Comparison of ENCODE assay signal across 10 cellular contexts in the genomic region with DNA sequence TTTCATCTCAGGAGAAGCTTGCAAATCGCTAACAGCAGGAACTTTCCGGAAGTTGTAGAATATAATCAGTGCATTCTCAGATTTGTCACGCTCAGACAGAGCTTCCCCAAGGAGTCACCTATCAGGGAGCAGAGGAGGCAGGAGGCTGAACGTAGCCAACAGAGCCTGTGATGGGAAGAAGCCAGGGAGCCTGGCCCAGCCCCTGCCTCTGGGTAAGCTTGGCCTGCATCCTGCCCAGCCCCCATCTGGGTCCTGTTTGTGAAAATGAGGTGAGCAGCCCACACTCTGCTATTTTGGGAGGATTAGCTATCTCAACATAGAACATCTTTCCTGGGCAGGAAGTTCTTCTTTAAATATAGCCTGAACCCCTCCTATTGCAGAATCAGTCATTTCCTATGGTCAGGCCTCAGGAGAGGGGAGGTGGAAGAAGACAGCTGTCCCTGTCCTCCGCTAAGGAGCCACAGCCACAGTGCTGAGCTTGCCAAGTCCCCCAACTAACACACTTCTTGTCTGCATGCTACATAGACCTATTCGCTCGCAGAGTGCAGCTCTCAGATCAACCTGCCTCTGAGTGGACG. TPM values are rescaled to one million over a fixed set of nuclear protein-coding genes. Genes with fewer than 3 reads are reported as not detected.
DNase-seq lines count a peak whose midpoint lies in the region; ATAC-seq and TF ChIP-seq lines count a peak whose summit lies in the region.
"Had no signal": no experiment of that assay in that cellular context is flagged by ENCODE, and none has a peak within 500 bp of the region (broad histone marks: within the 10 kb centered on the region; RNA-seq: fewer than 3 reads in every experiment).

No MANE protein-coding gene starts in this region.

- no peak for TF ChIP-seq CTCF in Peyer's patch (IDR thresholded peaks at IDR 0.05)

- no peaks in the 10 kb centered on the region for H3K36me3 ChIP-seq in Peyer's patch

- H3K27me3 ChIP-seq in Peyer's patch: no peaks in the 10 kb centered on the region

- peaks cover 0 to 3% (median 0%) of the 10 kb centered on the region in 4 donors for H3K4me1 ChIP-seq in Peyer's patch

- ATAC-seq in GM21360 (IDR thresholded peaks at IDR 0.05; ENCODE audit: unreplicated experiment) (peak; percentile 85), HG03280 (IDR thresholded peaks at IDR 0.05; ENCODE audit: unreplicated experiment) (peak; percentile 44)
- ATAC-seq: natural killer cell had no signal

- H3K4me3 ChIP-seq in Peyer's patch: no peak overlapping the region

- DNase-seq in GDM1 (lab: John Stamatoyannopoulos, UW) (peak; percentile 40), globus pallidus (ENCODE audit: low spot score) (peak; percentile 26), Peyer's patch (no peak), activated gamma-delta T cell (lab: John Stamatoyannopoulos, UW) (no peak)
- no peak for DNase-seq in stimulated activated CD4-positive, alpha-beta T cell treated with anti-CD3 and anti-CD28 coated beads, Interleukin-2, amount 100 ng/mL, for 48 hours
- no peak for DNase-seq in stimulated activated CD4-positive, alpha-beta T cell treated with anti-CD3 and anti-CD28 coated beads, Interleukin-1b, Interleukin-23, amount 100 ng/mL, for 48 hours
- DNase-seq: natural killer cell; stimulated activated CD8-positive, alpha-beta memory T cell treated with anti-CD3 and anti-CD28 coated beads, Interleukin-4, amount 100 ng/mL, for 48 hours had no signal

- TF ChIP-seq POLR2A in Peyer's patch (IDR thresholded peaks at IDR 0.05): no peak

- no peaks in the 10 kb centered on the region for H3K9me3 ChIP-seq in Peyer's patch

- no peak overlapping the region for H3K27ac ChIP-seq in Peyer's patch

RNA-seq across cellular contexts. Expression of gene PKDCC, which starts 19.2 kb away (rescaled TPM):
- total RNA-seq in Peyer's patch: 100 to 1,000 TPM; 113 to 210 (median 157) TPM

Comparison
In these comparisons a context has a peak if more than half of its experiments do, and no peak if none do; other contexts are left out.
1. DNase-seq: peak in GDM1 (single experiment) and globus pallidus (single experiment); none in stimulated activated CD4-positive, alpha-beta T cell treated with anti-CD3 and anti-CD28 coated beads, Interleukin-2, amount 100 ng/mL, for 48 hours (0 of 2), Peyer's patch (0 of 3), activated gamma-delta T cell (single experiment) and stimulated activated CD4-positive, alpha-beta T cell treated with anti-CD3 and anti-CD28 coated beads, Interleukin-1b, Interleukin-23, amount 100 ng/mL, for 48 hours (single experiment).